In the genomic region with DNA sequence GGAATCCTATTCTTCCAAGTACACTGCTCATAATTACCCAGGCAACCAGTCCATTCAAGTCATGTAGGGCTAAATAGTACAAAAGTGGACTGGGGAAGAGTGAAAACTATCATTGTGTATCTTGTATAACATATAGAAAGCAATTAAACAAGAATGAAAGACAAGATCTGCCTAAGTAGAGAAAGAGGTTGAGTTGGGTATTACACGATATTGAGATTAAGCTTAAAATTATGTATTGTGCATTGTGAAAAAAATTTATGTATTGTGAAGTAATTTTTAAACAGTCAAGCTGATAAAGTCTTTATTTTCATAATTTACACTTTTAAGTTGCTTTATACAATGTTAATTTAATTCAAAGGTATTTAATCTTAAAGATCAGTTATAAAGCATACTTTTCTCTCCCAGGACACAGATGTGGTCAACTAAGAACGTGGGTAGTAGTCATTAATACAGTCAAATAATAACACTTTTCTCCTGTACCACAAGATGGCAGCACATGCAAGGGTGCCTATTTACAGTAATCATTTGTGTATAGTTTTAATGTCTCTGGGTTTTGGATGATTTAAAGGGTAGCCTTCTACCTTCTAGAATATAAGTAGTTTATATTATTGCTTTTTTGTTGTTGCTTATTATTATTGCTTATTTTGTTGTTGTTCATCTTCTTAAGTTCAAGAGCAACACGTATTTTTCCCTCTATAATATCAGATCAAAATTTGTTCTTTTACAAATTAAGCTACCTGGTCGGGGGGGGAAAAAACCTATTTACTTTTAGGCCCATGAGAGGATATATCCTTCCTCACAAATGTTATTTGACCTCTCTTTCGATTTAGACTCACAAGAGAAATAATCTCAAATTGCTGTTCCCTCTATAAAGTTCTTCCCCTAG, we compare ENCODE assay signal across 8 cellular contexts. TPM values are rescaled to one million over a fixed set of nuclear protein-coding genes. Genes with fewer than 3 reads are reported as not detected.
DNase-seq lines count a peak whose midpoint lies in the region; ATAC-seq and TF ChIP-seq lines count a peak whose summit lies in the region.

No MANE protein-coding gene starts in this region.

- intact Hi-C loops in MCF 10A (cut with micrococcal nuclease), result loop anchor here (1.0 to 10.0 kb wide), 7 partner anchors 148 to 949 kb away; a partner anchor contains a TSS

- no peak overlapping the region for H3K27ac Mint-ChIP-seq in activated T-cell treated with anti-CD3 and anti-CD28 coated beads, Interleukin-2, amount 50 U/mL, for 24 hours
- H3K27ac Mint-ChIP-seq in MCF 10A (ENCODE audit: low read depth, unreplicated experiment), result no peak overlapping the region
- no peak overlapping the region for H3K27ac Mint-ChIP-seq in stimulated activated memory B cell treated with anti-CD40 and anti-IgM and Interleukin-4, amounts not matched to agents 10 μg/mL and 1 μg/mL and 100 μg/mL, for 72 hours

- peak; percentile 94 for ATAC-seq in GM21529 (IDR thresholded peaks at IDR 0.05; ENCODE audit: unreplicated experiment)
- ATAC-seq in stimulated activated memory B cell treated with anti-CD40 and anti-IgM and Interleukin-4, amounts not matched to agents 10 μg/mL and 1 μg/mL and 100 μg/mL, for 72 hours, result peak; percentile 72

- no peak overlapping the region for H3K4me3 Mint-ChIP-seq in activated T-cell treated with anti-CD3 and anti-CD28 coated beads, Interleukin-2, amount 50 U/mL, for 24 hours
- H3K4me3 Mint-ChIP-seq in MCF 10A (ENCODE audit: unreplicated experiment), result no peak overlapping the region
- H3K4me3 Mint-ChIP-seq in stimulated activated memory B cell treated with anti-CD40 and anti-IgM and Interleukin-4, amounts not matched to agents 10 μg/mL and 1 μg/mL and 100 μg/mL, for 72 hours, result no peak overlapping the region

- peak; percentile 85 for TF ChIP-seq CTCF in MCF 10A (IDR thresholded peaks at IDR 0.05; ENCODE audit: unreplicated experiment)

- peaks cover 6% of the 10 kb centered on the region for H3K27me3 Mint-ChIP-seq in activated T-cell treated with anti-CD3 and anti-CD28 coated beads, Interleukin-2, amount 50 U/mL, for 24 hours
- no peaks in the 10 kb centered on the region for H3K27me3 Mint-ChIP-seq in MCF 10A (ENCODE audit: insufficient read depth, unreplicated experiment)
- no peaks in the 10 kb centered on the region for H3K27me3 Mint-ChIP-seq in stimulated activated memory B cell treated with anti-CD40 and anti-IgM and Interleukin-4, amounts not matched to agents 10 μg/mL and 1 μg/mL and 100 μg/mL, for 72 hours

- CTCF ChIA-PET in MCF 10A (lab: Yijun Ruan, JAX), result interaction anchor here (0.5 to 3.5 kb wide), 44 partner anchors 9 to 901 kb away, joined by 3 to 41 read pairs (median 4); a partner anchor contains a TSS

- H3K4me1 Mint-ChIP-seq in activated T-cell treated with anti-CD3 and anti-CD28 coated beads, Interleukin-2, amount 50 U/mL, for 24 hours (ENCODE audit: low read depth), result no peaks in the 10 kb centered on the region
- no peaks in the 10 kb centered on the region for H3K4me1 Mint-ChIP-seq in MCF 10A (ENCODE audit: insufficient read depth, unreplicated experiment)
- H3K4me1 Mint-ChIP-seq in stimulated activated memory B cell treated with anti-CD40 and anti-IgM and Interleukin-4, amounts not matched to agents 10 μg/mL and 1 μg/mL and 100 μg/mL, for 72 hours, result no peaks in the 10 kb centered on the region

- POLR2A ChIA-PET in MCF 10A (lab: Yijun Ruan, JAX), result interaction anchor here (0.6 to 1.5 kb wide), 6 partner anchors 112 to 234 kb away, joined by 3 to 5 read pairs (median 4); a partner anchor contains a TSS

- no peaks in the 10 kb centered on the region for H3K9me3 Mint-ChIP-seq in activated T-cell treated with anti-CD3 and anti-CD28 coated beads, Interleukin-2, amount 50 U/mL, for 24 hours
- no peaks in the 10 kb centered on the region for H3K9me3 Mint-ChIP-seq in MCF 10A (ENCODE audit: unreplicated experiment)
- no peaks in the 10 kb centered on the region for H3K9me3 Mint-ChIP-seq in stimulated activated memory B cell treated with anti-CD40 and anti-IgM and Interleukin-4, amounts not matched to agents 10 μg/mL and 1 μg/mL and 100 μg/mL, for 72 hours

- BruUV-seq in MCF 10A (replicated peaks; lab: Mats Ljungman, UMichigan), result no TSS peak

- peak; percentile 19 for DNase-seq in activated T-cell treated with anti-CD3 and anti-CD28 coated beads for 1 hour (ENCODE audit: low read depth)
- no peak for DNase-seq in activated T-cell treated with anti-CD3 and anti-CD28 coated beads, Interleukin-2, amount 50 U/mL, for 24 hours
- peak; percentile 21 for DNase-seq in HPDE6-E6E7 (ENCODE audit: extremely low spot score)
- peak; percentile 64 for DNase-seq in RKO (ENCODE audit: low spot score)
- peak; percentile 90 for DNase-seq in MCF 10A (ENCODE audit: unreplicated experiment)
- peak; percentile 86 for DNase-seq in inferior parietal cortex (ENCODE audit: extremely low spot score)

- H3K36me3 Mint-ChIP-seq in activated T-cell treated with anti-CD3 and anti-CD28 coated beads, Interleukin-2, amount 50 U/mL, for 24 hours (ENCODE audit: low read depth), result no peaks in the 10 kb centered on the region
- no peaks in the 10 kb centered on the region for H3K36me3 Mint-ChIP-seq in MCF 10A (ENCODE audit: insufficient read depth, unreplicated experiment)
- H3K36me3 Mint-ChIP-seq in stimulated activated memory B cell treated with anti-CD40 and anti-IgM and Interleukin-4, amounts not matched to agents 10 μg/mL and 1 μg/mL and 100 μg/mL, for 72 hours, result no peaks in the 10 kb centered on the region

RNA-seq across cellular contexts. Expression of a gene that starts 59.8 kb away (rescaled TPM):
- 0.12 and 0.16 TPM in 2 replicates for total RNA-seq in MCF 10A (2022)
